ENCODE assay signal across 40 cellular contexts in the genomic region with DNA sequence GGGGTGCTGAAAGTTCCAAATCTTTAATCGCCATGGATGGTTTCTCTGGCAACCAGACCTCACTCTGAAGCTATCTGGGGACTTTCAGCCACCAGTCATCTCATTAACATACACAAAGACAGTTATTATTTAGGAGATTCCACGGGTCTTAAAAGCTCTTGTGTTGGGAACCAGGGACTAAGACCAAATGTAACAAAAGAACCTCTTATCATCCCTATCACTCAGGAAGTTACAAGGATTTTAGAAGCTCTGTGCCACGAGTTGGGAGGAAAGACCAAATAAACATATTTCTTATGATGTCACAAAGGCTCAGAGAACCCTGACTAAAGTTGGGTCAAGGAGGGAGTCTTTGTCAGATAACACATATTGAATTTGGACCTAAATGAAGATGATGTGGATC. TPM values are rescaled to one million over a fixed set of nuclear protein-coding genes. Genes with fewer than 3 reads are reported as not detected.
"Had no signal": no experiment of that assay in that cellular context is flagged by ENCODE, and none has a peak within 500 bp of the region (broad histone marks: within the 10 kb centered on the region; RNA-seq: fewer than 3 reads in every experiment).

No MANE protein-coding gene starts in this region.

- H3K27ac Mint-ChIP-seq: activated CD4-positive, alpha-beta memory T cell treated with anti-CD3 and anti-CD28 coated beads for 36 hours; activated CD4-positive, alpha-beta T cell treated with anti-CD3 and anti-CD28 coated beads for 36 hours; activated CD4-positive, alpha-beta T cell treated with anti-CD3 and anti-CD28 coated beads, Interleukin-2, amount 10 ng/mL, durations not matched to agents 24 days and 14 days; activated CD8-positive, alpha-beta memory T cell treated with anti-CD3 and anti-CD28 coated beads, Interleukin-2, amount 10 ng/mL, durations not matched to agents 7 days and 5 days; activated CD8-positive, alpha-beta T cell treated with anti-CD3 and anti-CD28 coated beads, Interleukin-2, amount 10 ng/mL, durations not matched to agents 7 days and 5 days; activated naive CD4-positive, alpha-beta T cell treated with anti-CD3 and anti-CD28 coated beads for 36 hours; activated naive CD4-positive, alpha-beta T cell treated with anti-CD3 and anti-CD28 coated beads, Interleukin-2, amount 50 U/mL, for 24 hours; activated naive CD8-positive, alpha-beta T cell treated with anti-CD3 and anti-CD28 coated beads, Interleukin-2, amount 10 ng/mL, durations not matched to agents 7 days and 5 days; activated T-helper 1 cell treated with anti-CD3 and anti-CD28 coated beads, Interleukin-12 subunit alpha, Interleukin-12 subunit beta, Interleukin-2, Interleukin-4 antibody, amounts not matched to agents 30 ng/mL and 10 ng/mL and 1 ng/mL, durations not matched to agents 14 hours and 24 hours and 36 hours; activated T-helper 2 cell treated with anti-CD3 and anti-CD28 coated beads, Interferon-gamma antibody, Interleukin-2, Interleukin-4, amounts not matched to agents 10 μg/mL and 5 μg/mL and 100 μg/mL, durations not matched to agents 14 hours and 24 hours and 36 hours; dendritic cell treated with granulocyte-macrophage colony-stimulating factor and Interleukin-4, amounts not matched to agents 40 ng/mL and 50 ng/mL, for 4 days; effector memory CD8-positive, alpha-beta T cell had no signal

- H3K36me3 Mint-ChIP-seq: activated CD4-positive, alpha-beta memory T cell treated with anti-CD3 and anti-CD28 coated beads for 36 hours; activated CD8-positive, alpha-beta memory T cell treated with anti-CD3 and anti-CD28 coated beads, Interleukin-2, amount 10 ng/mL, durations not matched to agents 7 days and 5 days; activated naive CD4-positive, alpha-beta T cell treated with anti-CD3 and anti-CD28 coated beads, Interleukin-2, amount 50 U/mL, for 24 hours; activated naive CD8-positive, alpha-beta T cell treated with anti-CD3 and anti-CD28 coated beads, Interleukin-2, amount 10 ng/mL, durations not matched to agents 7 days and 5 days had no signal

- H3K27ac ChIP-seq: brain microvascular endothelial cell, coronary artery, dorsolateral prefrontal cortex, epithelial cell of prostate, esophagus squamous epithelium had no signal

- H3K36me3 ChIP-seq: brain microvascular endothelial cell, esophagus squamous epithelium had no signal

- H3K9me3 ChIP-seq: esophagus squamous epithelium had no signal

- H3K4me3 Mint-ChIP-seq: activated CD4-positive, alpha-beta memory T cell treated with anti-CD3 and anti-CD28 coated beads for 36 hours; activated CD4-positive, alpha-beta T cell treated with anti-CD3 and anti-CD28 coated beads for 36 hours; activated CD4-positive, alpha-beta T cell treated with anti-CD3 and anti-CD28 coated beads, Interleukin-2, amount 10 ng/mL, durations not matched to agents 24 days and 14 days; activated CD8-positive, alpha-beta memory T cell treated with anti-CD3 and anti-CD28 coated beads, Interleukin-2, amount 10 ng/mL, durations not matched to agents 7 days and 5 days; activated CD8-positive, alpha-beta T cell treated with anti-CD3 and anti-CD28 coated beads, Interleukin-2, amount 10 ng/mL, durations not matched to agents 7 days and 5 days; activated naive CD4-positive, alpha-beta T cell treated with anti-CD3 and anti-CD28 coated beads for 36 hours; activated naive CD4-positive, alpha-beta T cell treated with anti-CD3 and anti-CD28 coated beads, Interleukin-2, amount 50 U/mL, for 24 hours; activated naive CD8-positive, alpha-beta T cell treated with anti-CD3 and anti-CD28 coated beads, Interleukin-2, amount 10 ng/mL, durations not matched to agents 7 days and 5 days; activated T-helper 1 cell treated with anti-CD3 and anti-CD28 coated beads, Interleukin-12 subunit alpha, Interleukin-12 subunit beta, Interleukin-2, Interleukin-4 antibody, amounts not matched to agents 30 ng/mL and 10 ng/mL and 1 ng/mL, durations not matched to agents 14 hours and 24 hours and 36 hours; central memory CD8-positive, alpha-beta T cell; dendritic cell treated with granulocyte-macrophage colony-stimulating factor and Interleukin-4, amounts not matched to agents 40 ng/mL and 50 ng/mL, for 4 days; effector memory CD8-positive, alpha-beta T cell had no signal

- H3K27me3 ChIP-seq: brain microvascular endothelial cell had no signal

- H3K4me1 Mint-ChIP-seq: activated CD4-positive, alpha-beta T cell treated with anti-CD3 and anti-CD28 coated beads for 36 hours; activated CD4-positive, alpha-beta T cell treated with anti-CD3 and anti-CD28 coated beads, Interleukin-2, amount 10 ng/mL, durations not matched to agents 24 days and 14 days; activated CD8-positive, alpha-beta memory T cell treated with anti-CD3 and anti-CD28 coated beads, Interleukin-2, amount 10 ng/mL, durations not matched to agents 7 days and 5 days; activated naive CD4-positive, alpha-beta T cell treated with anti-CD3 and anti-CD28 coated beads, Interleukin-2, amount 50 U/mL, for 24 hours; central memory CD8-positive, alpha-beta T cell had no signal

- H3K9me3 Mint-ChIP-seq: activated CD4-positive, alpha-beta memory T cell treated with anti-CD3 and anti-CD28 coated beads for 36 hours; activated CD4-positive, alpha-beta T cell treated with anti-CD3 and anti-CD28 coated beads, Interleukin-2, amount 10 ng/mL, durations not matched to agents 24 days and 14 days; activated naive CD4-positive, alpha-beta T cell treated with anti-CD3 and anti-CD28 coated beads for 36 hours; activated naive CD4-positive, alpha-beta T cell treated with anti-CD3 and anti-CD28 coated beads, Interleukin-2, amount 50 U/mL, for 24 hours; activated naive CD8-positive, alpha-beta T cell treated with anti-CD3 and anti-CD28 coated beads, Interleukin-2, amount 10 ng/mL, durations not matched to agents 7 days and 5 days; activated T-helper 1 cell treated with anti-CD3 and anti-CD28 coated beads, Interleukin-12 subunit alpha, Interleukin-12 subunit beta, Interleukin-2, Interleukin-4 antibody, amounts not matched to agents 30 ng/mL and 10 ng/mL and 1 ng/mL, durations not matched to agents 14 hours and 24 hours and 36 hours; activated T-helper 2 cell treated with anti-CD3 and anti-CD28 coated beads, Interferon-gamma antibody, Interleukin-2, Interleukin-4, amounts not matched to agents 10 μg/mL and 5 μg/mL and 100 μg/mL, durations not matched to agents 14 hours and 24 hours and 36 hours; central memory CD8-positive, alpha-beta T cell; dendritic cell treated with granulocyte-macrophage colony-stimulating factor and Interleukin-4, amounts not matched to agents 40 ng/mL and 50 ng/mL, for 4 days; effector memory CD8-positive, alpha-beta T cell had no signal

- ATAC-seq: activated CD4-positive, alpha-beta T cell treated with anti-CD3 and anti-CD28 coated beads for 36 hours; activated CD8-positive, alpha-beta memory T cell treated with anti-CD3 and anti-CD28 coated beads, Interleukin-2, amount 10 ng/mL, durations not matched to agents 7 days and 5 days; activated CD8-positive, alpha-beta T cell treated with anti-CD3 and anti-CD28 coated beads, Interleukin-2, amount 10 ng/mL, durations not matched to agents 7 days and 5 days; effector memory CD8-positive, alpha-beta T cell had no signal

- DNase-seq: activated CD4-positive, alpha-beta memory T cell treated with anti-CD3 and anti-CD28 coated beads for 36 hours; activated CD4-positive, alpha-beta T cell treated with anti-CD3 and anti-CD28 coated beads for 36 hours; activated CD4-positive, alpha-beta T cell treated with anti-CD3 and anti-CD28 coated beads, Interleukin-2, amount 10 ng/mL, durations not matched to agents 24 days and 14 days; activated CD4-positive, CD25-positive, alpha-beta regulatory T cell; activated CD4-positive, CD25-positive, alpha-beta regulatory T cell treated with anti-CD3 and anti-CD28 coated beads, Interleukin-2, amount 50 U/mL, for 72 hours; activated CD8-positive, alpha-beta memory T cell treated with anti-CD3 and anti-CD28 coated beads, Interleukin-2, amount 10 ng/mL, durations not matched to agents 7 days and 5 days; activated CD8-positive, alpha-beta memory T cell treated with anti-CD3 and anti-CD28 coated beads, Interleukin-2, amount 50 U/mL, for 4 hours; activated CD8-positive, alpha-beta T cell treated with anti-CD3 and anti-CD28 coated beads, Interleukin-2, amount 10 ng/mL, durations not matched to agents 7 days and 5 days; activated effector memory CD4-positive, alpha-beta T cell treated with anti-CD3 and anti-CD28 coated beads, Interleukin-2, amount 50 U/mL, for 16 hours; activated naive CD4-positive, alpha-beta T cell treated with anti-CD3 and anti-CD28 coated beads for 36 hours; activated naive CD8-positive, alpha-beta T cell treated with anti-CD3 and anti-CD28 coated beads, Interleukin-2, amount 10 ng/mL, durations not matched to agents 7 days and 5 days; activated T-cell treated with anti-CD3 and anti-CD28 coated beads, Interleukin-2, amount 50 U/mL, for 1 hour; activated T-cell treated with anti-CD3 and anti-CD28 coated beads, Interleukin-2, amount 50 U/mL, for 48 hours; amniotic stem cell; anterior cingulate cortex; brain microvascular endothelial cell; dorsolateral prefrontal cortex; effector CD4-positive, alpha-beta T cell; effector memory CD8-positive, alpha-beta T cell; esophagus squamous epithelium; head of caudate nucleus; T-helper 2 cell had no signal

- H3K4me3 ChIP-seq: coronary artery, dorsolateral prefrontal cortex, esophagus squamous epithelium had no signal

- H3K4me1 ChIP-seq: esophagus squamous epithelium had no signal

RNA-seq across cellular contexts. Expression of gene GPX6, which starts 17.7 kb away (rescaled TPM):
- total RNA-seq: activated CD4-positive, alpha-beta memory T cell treated with anti-CD3 and anti-CD28 coated beads for 36 hours; activated CD4-positive, alpha-beta T cell treated with anti-CD3 and anti-CD28 coated beads for 36 hours; activated CD4-positive, alpha-beta T cell treated with anti-CD3 and anti-CD28 coated beads, Interleukin-2, amount 10 ng/mL, durations not matched to agents 24 days and 14 days; activated CD8-positive, alpha-beta memory T cell treated with anti-CD3 and anti-CD28 coated beads for 36 hours; activated CD8-positive, alpha-beta memory T cell treated with anti-CD3 and anti-CD28 coated beads, Interleukin-2, amount 10 ng/mL, durations not matched to agents 7 days and 5 days; activated CD8-positive, alpha-beta T cell treated with anti-CD3 and anti-CD28 coated beads, Interleukin-2, amount 10 ng/mL, durations not matched to agents 7 days and 5 days; activated naive CD4-positive, alpha-beta T cell treated with anti-CD3 and anti-CD28 coated beads for 36 hours; activated naive CD8-positive, alpha-beta T cell treated with anti-CD3 and anti-CD28 coated beads, Interleukin-2, amount 10 ng/mL, durations not matched to agents 7 days and 5 days; activated T-helper 1 cell treated with anti-CD3 and anti-CD28 coated beads, Interleukin-12 subunit alpha, Interleukin-12 subunit beta, Interleukin-2, Interleukin-4 antibody, amounts not matched to agents 30 ng/mL and 10 ng/mL and 1 ng/mL, durations not matched to agents 14 hours and 24 hours and 36 hours; activated T-helper 2 cell treated with anti-CD3 and anti-CD28 coated beads, Interferon-gamma antibody, Interleukin-2, Interleukin-4, amounts not matched to agents 10 μg/mL and 5 μg/mL and 100 μg/mL, durations not matched to agents 14 hours and 24 hours and 36 hours; astrocyte; bronchial epithelial cell; cardiac septum; cerebellum; dorsolateral prefrontal cortex; endothelial cell of umbilical vein; esophagus squamous epithelium; fibroblast of lung; fibroblast of villous mesenchyme; frontal cortex; T-helper 1 cell treated with Interleukin-12 subunit alpha and Interleukin-12 subunit beta and Interleukin-4 antibody, amounts not matched to agents 30 ng/mL and 1 ng/mL, for 36 hours had no signal
- polyA plus RNA-seq: endothelial cell of umbilical vein, esophagus, fibroblast of lung had no signal

RNA-seq across cellular contexts. Expression of gene GPX5, which starts 27.8 kb away (rescaled TPM):
- total RNA-seq: activated CD4-positive, alpha-beta memory T cell treated with anti-CD3 and anti-CD28 coated beads for 36 hours; activated CD4-positive, alpha-beta T cell treated with anti-CD3 and anti-CD28 coated beads for 36 hours; activated CD4-positive, alpha-beta T cell treated with anti-CD3 and anti-CD28 coated beads, Interleukin-2, amount 10 ng/mL, durations not matched to agents 24 days and 14 days; activated CD8-positive, alpha-beta memory T cell treated with anti-CD3 and anti-CD28 coated beads for 36 hours; activated CD8-positive, alpha-beta memory T cell treated with anti-CD3 and anti-CD28 coated beads, Interleukin-2, amount 10 ng/mL, durations not matched to agents 7 days and 5 days; activated CD8-positive, alpha-beta T cell treated with anti-CD3 and anti-CD28 coated beads, Interleukin-2, amount 10 ng/mL, durations not matched to agents 7 days and 5 days; activated naive CD4-positive, alpha-beta T cell treated with anti-CD3 and anti-CD28 coated beads for 36 hours; activated naive CD8-positive, alpha-beta T cell treated with anti-CD3 and anti-CD28 coated beads, Interleukin-2, amount 10 ng/mL, durations not matched to agents 7 days and 5 days; activated T-helper 1 cell treated with anti-CD3 and anti-CD28 coated beads, Interleukin-12 subunit alpha, Interleukin-12 subunit beta, Interleukin-2, Interleukin-4 antibody, amounts not matched to agents 30 ng/mL and 10 ng/mL and 1 ng/mL, durations not matched to agents 14 hours and 24 hours and 36 hours; activated T-helper 2 cell treated with anti-CD3 and anti-CD28 coated beads, Interferon-gamma antibody, Interleukin-2, Interleukin-4, amounts not matched to agents 10 μg/mL and 5 μg/mL and 100 μg/mL, durations not matched to agents 14 hours and 24 hours and 36 hours; bronchial epithelial cell; cardiac septum; cerebellum; dorsolateral prefrontal cortex; endothelial cell of umbilical vein; esophagus squamous epithelium; fibroblast of lung; fibroblast of villous mesenchyme; frontal cortex; T-helper 1 cell treated with Interleukin-12 subunit alpha and Interleukin-12 subunit beta and Interleukin-4 antibody, amounts not matched to agents 30 ng/mL and 1 ng/mL, for 36 hours had no signal
- polyA plus RNA-seq: endothelial cell of umbilical vein, esophagus, fibroblast of lung had no signal
